Comparison of ENCODE assay signal across 18 cellular contexts in genomic region chr2:190412971-190413370, GRCh38. TPM values are rescaled to one million over a fixed set of nuclear protein-coding genes. Genes with fewer than 3 reads are reported as not detected.
A peak's percentile ranks its signal among the peaks of the same experiment; 100 is the strongest.
DNase-seq lines count a peak whose midpoint lies in the region; ATAC-seq, FAIRE-seq and TF ChIP-seq lines count a peak whose summit lies in the region.
"Had no signal": no experiment of that assay in that cellular context is flagged by ENCODE, and none has a peak within 500 bp of the region (broad histone marks: within the 10 kb centered on the region; RNA-seq: fewer than 3 reads in every experiment).

No MANE protein-coding gene starts in this region.

- ATAC-seq in Panc1, result no peak
- ATAC-seq: activated T-cell treated with anti-CD3 and anti-CD28 coated beads, Interleukin-2, amount 50 U/mL, for 4 hours; gastroesophageal sphincter had no signal

- TF ChIP-seq CTCF in Panc1 (IDR thresholded peaks at IDR 0.05) (no peak), H1 (IDR thresholded peaks at IDR 0.05; ENCODE audit: control extremely low read depth in 1 of 3, insufficient read depth in 1 of 3, low read depth in 1 of 3, low read length in 3 of 3) (no peak), adrenal gland (IDR thresholded peaks at IDR 0.05) (no peak)

- no peak overlapping the region for H4K8ac ChIP-seq in H1 (ENCODE audit: extremely low read depth, insufficient read depth, low read length)

- CTCF ChIA-PET in Panc1 (lab: Charles Lee), result no interaction called here
- CTCF ChIA-PET in H1 (lab: Charles Lee; ENCODE audit: partially characterized antibody), result interaction anchor here (0.6 kb wide), 1 partner anchor 1606 kb away, joined by 3 read pairs; no protein-coding TSS in a partner anchor

- H4K91ac ChIP-seq in H1 (replicated peaks; ENCODE audit: insufficient read length, low read length), result no peak overlapping the region

- no peak overlapping the region for H2AK5ac ChIP-seq in H1 (ENCODE audit: low read depth, low read length)

- H3K4me1 ChIP-seq in Panc1 (ENCODE audit: control insufficient read depth, insufficient read depth, low read length) (peaks cover 3% of the 10 kb centered on the region; the same call in 1 of the 2 replicates), H1 (replicated peaks in 1 of 4; ENCODE audit: control insufficient read depth in 3 of 4, insufficient read depth in 4 of 4, low read length in 3 of 4) (peaks cover 5 to 11% (median 8%) of the 10 kb centered on the region in 4 experiments), adrenal gland (replicated peaks in 1 of 2) (peaks cover 26 to 75% of the 10 kb centered on the region in 2 donors)

- intact Hi-C loops in Panc1 (cut with micrococcal nuclease; ENCODE audit: unreplicated experiment) (no loop called here), adrenal gland (cut with DNase I) (no loop called here)

- TSS peak; percentile 45 for BruUV-seq in Panc1 (replicated peaks; lab: Mats Ljungman, UMichigan)

- H3K4me2 ChIP-seq in H1 (ENCODE audit: insufficient read depth in 1 of 2, low read depth in 2 of 2, low read length in 2 of 2), result peak overlapping the region; percentile 25 to 66; a peak in 3 of 4 replicates
- H3K4me2 ChIP-seq: KMS-11 had no signal

- H3K27me3 ChIP-seq in Panc1 (ENCODE audit: control insufficient read depth, insufficient read depth, low read length), result peaks cover 9% of the 10 kb centered on the region
- H3K27me3 ChIP-seq in H1 (replicated peaks in 1 of 4; ENCODE audit: control insufficient read depth in 3 of 4, extremely low read depth in 1 of 4, insufficient read depth in 3 of 4, low read length in 3 of 4), result peaks cover 0 to 12% (median 10%) of the 10 kb centered on the region in 4 experiments; a peak in 6 of 7 replicates
- H3K27me3 ChIP-seq in adrenal gland, result no peaks in the 10 kb centered on the region
- H3K27me3 ChIP-seq: gastroesophageal sphincter had no signal

- DNase-seq in NCI-H526 (lab: John Stamatoyannopoulos, UW), result peak; percentile 9 to 46
- no peak for DNase-seq in NCI-H526 treated with DMSO at 0.1 percent for 48 hours (lab: John Stamatoyannopoulos, UW)
- no peak for DNase-seq in Panc1 (ENCODE audit: low read depth, low spot score)
- DNase-seq in H1 (ENCODE audit: low read depth in 1 of 2, low spot score in 2 of 2), result no peak
- no peak for DNase-seq in adrenal gland
- no peak for DNase-seq in NCI-H774 (lab: John Stamatoyannopoulos, UW)
- no peak for DNase-seq in RPMI8226
- DNase-seq: activated CD4-positive, alpha-beta T cell treated with anti-CD3 and anti-CD28 coated beads, Interleukin-2, amount 50 U/mL, for 48 hours; activated T-cell treated with anti-CD3 and anti-CD28 coated beads, Interleukin-2, amount 50 U/mL, for 4 hours; NCI-H1436 treated with DMSO at 0.1 percent for 48 hours; nephron progenitor cell; retina had no signal

- no peak for TF ChIP-seq EP300 in H1 (IDR thresholded peaks at IDR 0.05; ENCODE audit: borderline replicate concordance in 1 of 2, low read depth in 2 of 2, low read length in 2 of 2)

- no peak overlapping the region for H3K14ac ChIP-seq in H1 (ENCODE audit: insufficient read length)

- H2BK15ac ChIP-seq in H1 (ENCODE audit: low read length), result no peak overlapping the region

- H3K56ac ChIP-seq in H1 (replicated peaks; ENCODE audit: insufficient read length, low read depth, low read length), result no peak overlapping the region

- peak; percentile 57 for FAIRE-seq in H1 (lab: Jason Lieb, UNC)
- FAIRE-seq: TTC549 had no signal

- no peaks in the 10 kb centered on the region for H4K20me1 ChIP-seq in H1 (replicated peaks in 1 of 2; ENCODE audit: control insufficient read depth in 1 of 2, insufficient read depth in 2 of 2, low read length in 2 of 2)

- no peak overlapping the region for H3K18ac ChIP-seq in H1 (ENCODE audit: extremely low read depth, low read length)

- H3K4me3 ChIP-seq in Panc1 (ENCODE audit: low read depth in 2 of 2, low read length in 2 of 2) (no peak overlapping the region), H1 (ENCODE audit: extremely low read depth in 1 of 4, insufficient read depth in 2 of 4, low read depth in 3 of 4, low read length in 4 of 4) (no peak overlapping the region), skin epidermis (no peak overlapping the region), adrenal gland (no peak overlapping the region)
- H3K4me3 ChIP-seq: gastroesophageal sphincter, lung, SK-N-MC had no signal

- no peak overlapping the region for H3K23ac ChIP-seq in H1 (ENCODE audit: insufficient read length)

- 43% methylated on average over 3 of the region's 3 CpGs; no CpG with 5 or more reads in 1 of the 2 experiments for WGBS in H1 (ENCODE audit: extremely low coverage in 1 of 2, insufficient coverage in 1 of 2, insufficient read length in 1 of 2, insufficient replicate concordance in 2 of 2, low coverage in 1 of 2, low lambda C conversion rate in 2 of 2, missing lambda C conversion rate in 1 of 2), 2 experiments
- WGBS in adrenal gland, 4 donors, result 73 to 78% (median 76%) methylated on average over 3 of the region's 3 CpGs

- H3K9me3 ChIP-seq in Panc1 (ENCODE audit: control insufficient read depth, insufficient read depth, low read depth, low read length) (no peaks in the 10 kb centered on the region), H1 (ENCODE audit: insufficient read depth in 2 of 2, low read depth in 1 of 2, low read length in 1 of 2) (no peaks in the 10 kb centered on the region), adrenal gland (replicated peaks in 1 of 3) (no peaks in the 10 kb centered on the region)
- H3K9me3 ChIP-seq: gastroesophageal sphincter had no signal

- TF ChIP-seq POLR2A in H1 (IDR thresholded peaks at IDR 0.05; ENCODE audit: control extremely low read depth in 1 of 2, low read depth in 2 of 2, low read length in 2 of 2), result no peak
- no peak for TF ChIP-seq POLR2A in adrenal gland (IDR thresholded peaks at IDR 0.05)

- no peaks in the 10 kb centered on the region for H3K79me2 ChIP-seq in H1 (ENCODE audit: control insufficient read depth in 1 of 2, insufficient read depth in 2 of 2, low read length in 2 of 2)

- H3K4ac ChIP-seq in H1 (replicated peaks; ENCODE audit: insufficient read length, low read depth, low read length), result no peak overlapping the region

- H3K27ac ChIP-seq in Panc1 (ENCODE audit: low read length) (no peak overlapping the region), H1 (ENCODE audit: low read depth, low read length) (no peak overlapping the region), skin epidermis (peak overlapping the region in 15 of 21 experiments; percentile 1 to 70 (median 36)), adrenal gland (no peak overlapping the region)
- H3K27ac ChIP-seq: KMS-11, SK-N-MC had no signal

- no peaks in the 10 kb centered on the region for H3K79me1 ChIP-seq in H1 (ENCODE audit: low read depth, low read length)

- no peak overlapping the region for H4K5ac ChIP-seq in H1 (ENCODE audit: insufficient read length, low read depth, low read length)

- H3K9ac ChIP-seq in H1 (replicated peaks in 1 of 4; ENCODE audit: extremely low read depth in 1 of 4, low read depth in 3 of 4, low read length in 3 of 4), result no peak overlapping the region
- H3K9ac ChIP-seq: KMS-11 had no signal

- no peak overlapping the region for H2BK120ac ChIP-seq in H1 (replicated peaks; ENCODE audit: low read depth, low read length)

- POLR2A ChIA-PET in Panc1 (lab: Charles Lee) (no interaction called here), H1 (lab: Charles Lee; ENCODE audit: partially characterized antibody) (no interaction called here)

- no peak for TF ChIP-seq RAD21 in H1 (IDR thresholded peaks at IDR 0.05 in 1 of 2, conservative IDR thresholded peaks at IDR 0.05 in 1 of 2; ENCODE audit: low read depth in 2 of 2, low read length in 2 of 2)

- no peak overlapping the region for H2BK20ac ChIP-seq in H1 (ENCODE audit: low read length)

- H3K36me3 ChIP-seq in Panc1 (ENCODE audit: control insufficient read depth, insufficient read depth, low read length) (no peaks in the 10 kb centered on the region), H1 (ENCODE audit: control insufficient read depth in 2 of 4, insufficient read depth in 4 of 4, low read length in 3 of 4) (no peaks in the 10 kb centered on the region), adrenal gland (replicated peaks in 1 of 2) (no peaks in the 10 kb centered on the region)
- H3K36me3 ChIP-seq: gastroesophageal sphincter had no signal

- H3K23me2 ChIP-seq in H1 (ENCODE audit: low read depth, low read length), result peaks cover 5% of the 10 kb centered on the region; the same call in 1 of the 2 replicates

- in situ Hi-C loops in Panc1 (cut with HindIII; ENCODE audit: low pct_unique_long_range_greater_than_20kb, low sequenced_read_pairs), result no loop called here

- H2AFZ ChIP-seq in H1 (ENCODE audit: low read length), result 0 out of 2 replicates have a peak overlapping the region, but pooled peaks have one; percentile 75

- no peak overlapping the region for H2BK12ac ChIP-seq in H1 (ENCODE audit: low read depth, low read length)

- no peak overlapping the region for H2BK5ac ChIP-seq in H1 (ENCODE audit: low read depth, low read length)

TF ChIP-seq in H1, 55 proteins besides CTCF, POLR2A, EP300 and RAD21 (continues in another document):
- no peak for TF ChIP-seq SIN3A (conservative IDR thresholded peaks at IDR 0.05 in 1 of 2, IDR thresholded peaks at IDR 0.05 in 1 of 2; ENCODE audit: low read depth in 1 of 2, low read length in 2 of 2)
- TF ChIP-seq SP1 (IDR thresholded peaks at IDR 0.05; ENCODE audit: low read depth, low read length), result no peak
- TF ChIP-seq CREB1 (IDR thresholded peaks at IDR 0.05), result no peak
- TF ChIP-seq USF2 (IDR thresholded peaks at IDR 0.05; ENCODE audit: low read length), result 0 out of 2 replicates have a peak, but pooled peaks have one; percentile 29
- TF ChIP-seq RFX5 (IDR thresholded peaks at IDR 0.05; ENCODE audit: borderline replicate concordance, low read depth, low read length), result no peak

RNA-seq across cellular contexts. Expression of gene MFSD6, which starts 4.8 kb away (rescaled TPM):
- total RNA-seq in Panc1 (2021; ENCODE audit: unreplicated experiment), result 10.4 TPM
- polyA plus RNA-seq in Panc1 (2012; ENCODE audit: insufficient read length), result 11.9 TPM
- 5.1 and 6.3 TPM in 2 replicates for total RNA-seq in H1 (2021; fragmentation: NEBNext Ultra II Directional; extraction: Animal tissue kit (Norgen Biotek cat#: 25700))
- 1.8 and 2.7 TPM in 2 replicates for polyA plus RNA-seq in H1 (2011; rRNA removed)
- 2.5 TPM for polyA plus RNA-seq in H1 (2011; cell fraction: cytosol; rRNA removed)
- polyA plus RNA-seq in H1 (2011; cell fraction: nucleus; rRNA removed), result 7.3 TPM
- 2.8 to 4.1 TPM (median 3.2 TPM) in 4 replicates for polyA plus RNA-seq in H1 (2012, experiment 1 of 2)
- 0.35 TPM for polyA plus RNA-seq in H1 (2012, experiment 2 of 2)
- polyA plus RNA-seq in H1 (2013, experiment 1 of 2), result 5.7 TPM
- polyA plus RNA-seq in H1 (2013, experiment 2 of 2), result 5.9 TPM
- polyA minus RNA-seq in H1 (2011; rRNA and poly(A)+ RNA removed), result 4.7 and 6.7 TPM in 2 replicates
- polyA minus RNA-seq in H1 (2011; cell fraction: cytosol; rRNA and poly(A)+ RNA removed), result 9.4 TPM
- polyA minus RNA-seq in H1 (2011; cell fraction: nucleus; rRNA and poly(A)+ RNA removed), result 17.0 TPM
- 100 to 1,000 TPM in 6 of 8 donors, 10 to 100 TPM in 2; 39.0 to 253 (median 161) TPM for total RNA-seq in adrenal gland
- polyA plus RNA-seq in adrenal gland, result 10 to 100 TPM; 23.2 to 50.7 (median 29.0) TPM

Comparison
In these comparisons a context has a peak if more than half of its experiments do, and no peak if none do; other contexts are left out.
1. DNase-seq: peak in NCI-H526 (2 of 2); none in NCI-H526 treated with DMSO at 0.1 percent for 48 hours (single experiment), Panc1 (single experiment), H1 (0 of 2), adrenal gland (0 of 7), NCI-H774 (single experiment) and RPMI8226 (single experiment).
2. H3K27ac ChIP-seq: peak in skin epidermis (15 of 21); none in Panc1 (single experiment), H1 (single experiment) and adrenal gland (0 of 5).